In the genomic region with DNA sequence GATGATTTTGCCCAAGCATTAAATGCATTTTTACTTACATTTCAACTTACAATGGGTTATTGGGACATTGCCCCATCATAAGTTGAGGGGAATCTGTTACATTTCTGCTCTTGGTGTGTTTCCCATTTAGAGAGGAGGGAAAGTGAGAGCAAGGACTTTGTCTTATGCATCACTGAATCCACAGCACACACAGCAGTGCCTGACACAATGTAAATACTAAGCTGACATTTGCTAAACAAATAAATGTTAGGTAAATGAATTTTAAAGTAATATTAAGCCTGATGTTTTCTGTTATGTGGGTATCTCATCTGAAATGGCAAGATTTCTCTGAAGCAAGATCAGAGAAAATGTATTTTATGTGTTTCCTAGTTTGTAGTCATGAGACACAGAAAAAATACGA, we compare ENCODE assay signal across 1 cellular context.
TF ChIP-seq lines count a peak whose summit lies in the region.

No MANE protein-coding gene starts in this region.

TF ChIP-seq in HepG2, 621 proteins besides CTCF, POLR2A, EP300 and RAD21 (continued from another document and continues in another):
- TF ChIP-seq, protein P1, sequence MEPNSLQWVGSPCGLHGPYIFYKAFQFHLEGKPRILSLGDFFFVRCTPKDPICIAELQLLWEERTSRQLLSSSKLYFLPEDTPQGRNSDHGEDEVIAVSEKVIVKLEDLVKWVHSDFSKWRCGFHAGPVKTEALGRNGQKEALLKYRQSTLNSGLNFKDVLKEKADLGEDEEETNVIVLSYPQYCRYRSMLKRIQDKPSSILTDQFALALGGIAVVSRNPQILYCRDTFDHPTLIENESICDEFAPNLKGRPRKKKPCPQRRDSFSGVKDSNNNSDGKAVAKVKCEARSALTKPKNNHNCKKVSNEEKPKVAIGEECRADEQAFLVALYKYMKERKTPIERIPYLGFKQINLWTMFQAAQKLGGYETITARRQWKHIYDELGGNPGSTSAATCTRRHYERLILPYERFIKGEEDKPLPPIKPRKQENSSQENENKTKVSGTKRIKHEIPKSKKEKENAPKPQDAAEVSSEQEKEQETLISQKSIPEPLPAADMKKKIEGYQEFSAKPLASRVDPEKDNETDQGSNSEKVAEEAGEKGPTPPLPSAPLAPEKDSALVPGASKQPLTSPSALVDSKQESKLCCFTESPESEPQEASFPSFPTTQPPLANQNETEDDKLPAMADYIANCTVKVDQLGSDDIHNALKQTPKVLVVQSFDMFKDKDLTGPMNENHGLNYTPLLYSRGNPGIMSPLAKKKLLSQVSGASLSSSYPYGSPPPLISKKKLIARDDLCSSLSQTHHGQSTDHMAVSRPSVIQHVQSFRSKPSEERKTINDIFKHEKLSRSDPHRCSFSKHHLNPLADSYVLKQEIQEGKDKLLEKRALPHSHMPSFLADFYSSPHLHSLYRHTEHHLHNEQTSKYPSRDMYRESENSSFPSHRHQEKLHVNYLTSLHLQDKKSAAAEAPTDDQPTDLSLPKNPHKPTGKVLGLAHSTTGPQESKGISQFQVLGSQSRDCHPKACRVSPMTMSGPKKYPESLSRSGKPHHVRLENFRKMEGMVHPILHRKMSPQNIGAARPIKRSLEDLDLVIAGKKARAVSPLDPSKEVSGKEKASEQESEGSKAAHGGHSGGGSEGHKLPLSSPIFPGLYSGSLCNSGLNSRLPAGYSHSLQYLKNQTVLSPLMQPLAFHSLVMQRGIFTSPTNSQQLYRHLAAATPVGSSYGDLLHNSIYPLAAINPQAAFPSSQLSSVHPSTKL (CRISPR knock-in tag; IDR thresholded peaks at IDR 0.05) = peak; percentile 92
- TF ChIP-seq SOX6 (IDR thresholded peaks at IDR 0.05) (no peak), SOX6 (CRISPR knock-in tag; IDR thresholded peaks at IDR 0.05) (0 out of 2 replicates have a peak, but pooled peaks have one; percentile 26), FOXA1 (IDR thresholded peaks at IDR 0.05) (peak; percentile 95), FOXA1 (CRISPR knock-in tag; IDR thresholded peaks at IDR 0.05) (peak; percentile 87), KDM6A (CRISPR knock-in tag; IDR thresholded peaks at IDR 0.05; ENCODE audit: low read depth) (0 out of 2 replicates have a peak, but pooled peaks have one; percentile 33), NR2F6 (IDR thresholded peaks at IDR 0.05) (no peak), NR2F6 (CRISPR knock-in tag; IDR thresholded peaks at IDR 0.05) (peak; percentile 29; the same call in 1 of the 2 replicates), ZFP62 (CRISPR knock-in tag; IDR thresholded peaks at IDR 0.05) (no peak), GATAD2A (CRISPR knock-in tag; IDR thresholded peaks at IDR 0.05) (peak; percentile 81), NCOR1 (IDR thresholded peaks at IDR 0.05; ENCODE audit: borderline replicate concordance, low read length) (0 out of 2 replicates have a peak, but pooled peaks have one; percentile 34), ASH2L (IDR thresholded peaks at IDR 0.05; ENCODE audit: insufficient read length, low read depth, low read length) (peak; percentile 27), ERF (CRISPR knock-in tag; IDR thresholded peaks at IDR 0.05) (0 out of 2 replicates have a peak, but pooled peaks have one; percentile 41), ZNF776 (CRISPR knock-in tag; IDR thresholded peaks at IDR 0.05) (no peak), ZNF564 (CRISPR knock-in tag; IDR thresholded peaks at IDR 0.05) (no peak), ELF3 (CRISPR knock-in tag; IDR thresholded peaks at IDR 0.05) (peak; percentile 56; the same call in 1 of the 2 replicates), NFIC (IDR thresholded peaks at IDR 0.05; ENCODE audit: low read length) (peak; percentile 63; the same call in 1 of the 2 replicates), RARA (CRISPR knock-in tag; IDR thresholded peaks at IDR 0.05) (peak; percentile 76; the same call in 1 of the 2 replicates), SAP130 (CRISPR knock-in tag; IDR thresholded peaks at IDR 0.05; ENCODE audit: low read depth) (peak; percentile 72), MED1 (CRISPR knock-in tag; IDR thresholded peaks at IDR 0.05) (peak; percentile 54), CEBPG (CRISPR knock-in tag; IDR thresholded peaks at IDR 0.05) (peak; percentile 53), FOXP1 (IDR thresholded peaks at IDR 0.05) (no peak), FOXP1 (CRISPR knock-in tag; IDR thresholded peaks at IDR 0.05) (peak; percentile 73), FOXK1 (CRISPR knock-in tag; IDR thresholded peaks at IDR 0.05; ENCODE audit: borderline replicate concordance, low read depth) (peak; percentile 32; the same call in 1 of the 2 replicates), THAP11 (CRISPR knock-in tag; IDR thresholded peaks at IDR 0.05) (0 out of 2 replicates have a peak, but pooled peaks have one; percentile 22), TCF12 (IDR thresholded peaks at IDR 0.05) (no peak), TCF12 (CRISPR knock-in tag; IDR thresholded peaks at IDR 0.05) (no peak), HDAC2 (CRISPR knock-in tag; IDR thresholded peaks at IDR 0.05) (peak; percentile 40; the same call in 1 of the 2 replicates), BCL6 (CRISPR knock-in tag; IDR thresholded peaks at IDR 0.05) (0 out of 2 replicates have a peak, but pooled peaks have one; percentile 57), SKI (IDR thresholded peaks at IDR 0.05; ENCODE audit: partially characterized antibody) (no peak), BRCA1 (CRISPR knock-in tag; IDR thresholded peaks at IDR 0.05) (0 out of 2 replicates have a peak, but pooled peaks have one; percentile 27), SOX5 (CRISPR knock-in tag; IDR thresholded peaks at IDR 0.05; ENCODE audit: borderline replicate concordance) (peak; percentile 77), RFX3 (CRISPR knock-in tag; IDR thresholded peaks at IDR 0.05) (no peak), ZNF644 (CRISPR knock-in tag; IDR thresholded peaks at IDR 0.05; ENCODE audit: low read depth) (peak; percentile 33; the same call in 1 of the 2 replicates), KDM3A (CRISPR knock-in tag; IDR thresholded peaks at IDR 0.05; ENCODE audit: low read depth) (no peak), MEIS2 (CRISPR knock-in tag; IDR thresholded peaks at IDR 0.05) (peak; percentile 60; the same call in 1 of the 2 replicates), FOSL1 (CRISPR knock-in tag; IDR thresholded peaks at IDR 0.05; ENCODE audit: borderline replicate concordance) (peak; percentile 62; the same call in 1 of the 2 replicates)
- TF ChIP-seq, protein P2, sequence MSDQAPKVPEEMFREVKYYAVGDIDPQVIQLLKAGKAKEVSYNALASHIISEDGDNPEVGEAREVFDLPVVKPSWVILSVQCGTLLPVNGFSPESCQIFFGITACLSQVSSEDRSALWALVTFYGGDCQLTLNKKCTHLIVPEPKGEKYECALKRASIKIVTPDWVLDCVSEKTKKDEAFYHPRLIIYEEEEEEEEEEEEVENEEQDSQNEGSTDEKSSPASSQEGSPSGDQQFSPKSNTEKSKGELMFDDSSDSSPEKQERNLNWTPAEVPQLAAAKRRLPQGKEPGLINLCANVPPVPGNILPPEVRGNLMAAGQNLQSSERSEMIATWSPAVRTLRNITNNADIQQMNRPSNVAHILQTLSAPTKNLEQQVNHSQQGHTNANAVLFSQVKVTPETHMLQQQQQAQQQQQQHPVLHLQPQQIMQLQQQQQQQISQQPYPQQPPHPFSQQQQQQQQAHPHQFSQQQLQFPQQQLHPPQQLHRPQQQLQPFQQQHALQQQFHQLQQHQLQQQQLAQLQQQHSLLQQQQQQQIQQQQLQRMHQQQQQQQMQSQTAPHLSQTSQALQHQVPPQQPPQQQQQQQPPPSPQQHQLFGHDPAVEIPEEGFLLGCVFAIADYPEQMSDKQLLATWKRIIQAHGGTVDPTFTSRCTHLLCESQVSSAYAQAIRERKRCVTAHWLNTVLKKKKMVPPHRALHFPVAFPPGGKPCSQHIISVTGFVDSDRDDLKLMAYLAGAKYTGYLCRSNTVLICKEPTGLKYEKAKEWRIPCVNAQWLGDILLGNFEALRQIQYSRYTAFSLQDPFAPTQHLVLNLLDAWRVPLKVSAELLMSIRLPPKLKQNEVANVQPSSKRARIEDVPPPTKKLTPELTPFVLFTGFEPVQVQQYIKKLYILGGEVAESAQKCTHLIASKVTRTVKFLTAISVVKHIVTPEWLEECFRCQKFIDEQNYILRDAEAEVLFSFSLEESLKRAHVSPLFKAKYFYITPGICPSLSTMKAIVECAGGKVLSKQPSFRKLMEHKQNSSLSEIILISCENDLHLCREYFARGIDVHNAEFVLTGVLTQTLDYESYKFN (CRISPR knock-in tag; conservative IDR thresholded peaks at IDR 0.05) = peak; percentile 75
- TF ChIP-seq, protein P3, sequence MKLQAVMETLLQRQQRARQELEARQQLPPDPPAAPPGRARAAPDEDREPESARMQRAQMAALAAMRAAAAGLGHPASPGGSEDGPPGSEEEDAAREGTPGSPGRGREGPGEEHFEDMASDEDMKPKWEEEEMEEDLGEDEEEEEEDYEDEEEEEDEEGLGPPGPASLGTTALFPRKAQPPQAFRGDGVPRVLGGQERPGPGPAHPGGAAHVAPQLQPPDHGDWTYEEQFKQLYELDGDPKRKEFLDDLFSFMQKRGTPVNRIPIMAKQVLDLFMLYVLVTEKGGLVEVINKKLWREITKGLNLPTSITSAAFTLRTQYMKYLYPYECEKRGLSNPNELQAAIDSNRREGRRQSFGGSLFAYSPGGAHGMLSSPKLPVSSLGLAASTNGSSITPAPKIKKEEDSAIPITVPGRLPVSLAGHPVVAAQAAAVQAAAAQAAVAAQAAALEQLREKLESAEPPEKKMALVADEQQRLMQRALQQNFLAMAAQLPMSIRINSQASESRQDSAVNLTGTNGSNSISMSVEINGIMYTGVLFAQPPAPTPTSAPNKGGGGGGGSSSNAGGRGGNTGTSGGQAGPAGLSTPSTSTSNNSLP (IDR thresholded peaks at IDR 0.05; ENCODE audit: low read depth, low read length) = peak; percentile 89; the same call in 1 of the 2 replicates
- TF ChIP-seq, protein P4, sequence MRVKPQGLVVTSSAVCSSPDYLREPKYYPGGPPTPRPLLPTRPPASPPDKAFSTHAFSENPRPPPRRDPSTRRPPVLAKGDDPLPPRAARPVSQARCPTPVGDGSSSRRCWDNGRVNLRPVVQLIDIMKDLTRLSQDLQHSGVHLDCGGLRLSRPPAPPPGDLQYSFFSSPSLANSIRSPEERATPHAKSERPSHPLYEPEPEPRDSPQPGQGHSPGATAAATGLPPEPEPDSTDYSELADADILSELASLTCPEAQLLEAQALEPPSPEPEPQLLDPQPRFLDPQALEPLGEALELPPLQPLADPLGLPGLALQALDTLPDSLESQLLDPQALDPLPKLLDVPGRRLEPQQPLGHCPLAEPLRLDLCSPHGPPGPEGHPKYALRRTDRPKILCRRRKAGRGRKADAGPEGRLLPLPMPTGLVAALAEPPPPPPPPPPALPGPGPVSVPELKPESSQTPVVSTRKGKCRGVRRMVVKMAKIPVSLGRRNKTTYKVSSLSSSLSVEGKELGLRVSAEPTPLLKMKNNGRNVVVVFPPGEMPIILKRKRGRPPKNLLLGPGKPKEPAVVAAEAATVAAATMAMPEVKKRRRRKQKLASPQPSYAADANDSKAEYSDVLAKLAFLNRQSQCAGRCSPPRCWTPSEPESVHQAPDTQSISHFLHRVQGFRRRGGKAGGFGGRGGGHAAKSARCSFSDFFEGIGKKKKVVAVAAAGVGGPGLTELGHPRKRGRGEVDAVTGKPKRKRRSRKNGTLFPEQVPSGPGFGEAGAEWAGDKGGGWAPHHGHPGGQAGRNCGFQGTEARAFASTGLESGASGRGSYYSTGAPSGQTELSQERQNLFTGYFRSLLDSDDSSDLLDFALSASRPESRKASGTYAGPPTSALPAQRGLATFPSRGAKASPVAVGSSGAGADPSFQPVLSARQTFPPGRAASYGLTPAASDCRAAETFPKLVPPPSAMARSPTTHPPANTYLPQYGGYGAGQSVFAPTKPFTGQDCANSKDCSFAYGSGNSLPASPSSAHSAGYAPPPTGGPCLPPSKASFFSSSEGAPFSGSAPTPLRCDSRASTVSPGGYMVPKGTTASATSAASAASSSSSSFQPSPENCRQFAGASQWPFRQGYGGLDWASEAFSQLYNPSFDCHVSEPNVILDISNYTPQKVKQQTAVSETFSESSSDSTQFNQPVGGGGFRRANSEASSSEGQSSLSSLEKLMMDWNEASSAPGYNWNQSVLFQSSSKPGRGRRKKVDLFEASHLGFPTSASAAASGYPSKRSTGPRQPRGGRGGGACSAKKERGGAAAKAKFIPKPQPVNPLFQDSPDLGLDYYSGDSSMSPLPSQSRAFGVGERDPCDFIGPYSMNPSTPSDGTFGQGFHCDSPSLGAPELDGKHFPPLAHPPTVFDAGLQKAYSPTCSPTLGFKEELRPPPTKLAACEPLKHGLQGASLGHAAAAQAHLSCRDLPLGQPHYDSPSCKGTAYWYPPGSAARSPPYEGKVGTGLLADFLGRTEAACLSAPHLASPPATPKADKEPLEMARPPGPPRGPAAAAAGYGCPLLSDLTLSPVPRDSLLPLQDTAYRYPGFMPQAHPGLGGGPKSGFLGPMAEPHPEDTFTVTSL (CRISPR knock-in tag; IDR thresholded peaks at IDR 0.05; ENCODE audit: borderline replicate concordance) = peak; percentile 96
- TF ChIP-seq, protein P5, sequence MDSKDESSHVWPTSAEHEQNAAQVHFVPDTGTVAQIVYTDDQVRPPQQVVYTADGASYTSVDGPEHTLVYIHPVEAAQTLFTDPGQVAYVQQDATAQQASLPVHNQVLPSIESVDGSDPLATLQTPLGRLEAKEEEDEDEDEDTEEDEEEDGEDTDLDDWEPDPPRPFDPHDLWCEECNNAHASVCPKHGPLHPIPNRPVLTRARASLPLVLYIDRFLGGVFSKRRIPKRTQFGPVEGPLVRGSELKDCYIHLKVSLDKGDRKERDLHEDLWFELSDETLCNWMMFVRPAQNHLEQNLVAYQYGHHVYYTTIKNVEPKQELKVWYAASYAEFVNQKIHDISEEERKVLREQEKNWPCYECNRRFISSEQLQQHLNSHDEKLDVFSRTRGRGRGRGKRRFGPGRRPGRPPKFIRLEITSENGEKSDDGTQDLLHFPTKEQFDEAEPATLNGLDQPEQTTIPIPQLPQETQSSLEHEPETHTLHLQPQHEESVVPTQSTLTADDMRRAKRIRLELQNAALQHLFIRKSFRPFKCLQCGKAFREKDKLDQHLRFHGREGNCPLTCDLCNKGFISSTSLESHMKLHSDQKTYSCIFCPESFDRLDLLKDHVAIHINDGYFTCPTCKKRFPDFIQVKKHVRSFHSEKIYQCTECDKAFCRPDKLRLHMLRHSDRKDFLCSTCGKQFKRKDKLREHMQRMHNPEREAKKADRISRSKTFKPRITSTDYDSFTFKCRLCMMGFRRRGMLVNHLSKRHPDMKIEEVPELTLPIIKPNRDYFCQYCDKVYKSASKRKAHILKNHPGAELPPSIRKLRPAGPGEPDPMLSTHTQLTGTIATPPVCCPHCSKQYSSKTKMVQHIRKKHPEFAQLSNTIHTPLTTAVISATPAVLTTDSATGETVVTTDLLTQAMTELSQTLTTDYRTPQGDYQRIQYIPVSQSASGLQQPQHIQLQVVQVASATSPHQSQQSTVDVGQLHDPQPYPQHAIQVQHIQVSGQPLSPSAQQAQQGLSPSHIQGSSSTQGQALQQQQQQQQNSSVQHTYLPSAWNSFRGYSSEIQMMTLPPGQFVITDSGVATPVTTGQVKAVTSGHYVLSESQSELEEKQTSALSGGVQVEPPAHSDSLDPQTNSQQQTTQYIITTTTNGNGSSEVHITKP (CRISPR knock-in tag; IDR thresholded peaks at IDR 0.05; ENCODE audit: low read depth) = no peak
